28 cellular contexts compared by ENCODE assay signal in the genomic region with DNA sequence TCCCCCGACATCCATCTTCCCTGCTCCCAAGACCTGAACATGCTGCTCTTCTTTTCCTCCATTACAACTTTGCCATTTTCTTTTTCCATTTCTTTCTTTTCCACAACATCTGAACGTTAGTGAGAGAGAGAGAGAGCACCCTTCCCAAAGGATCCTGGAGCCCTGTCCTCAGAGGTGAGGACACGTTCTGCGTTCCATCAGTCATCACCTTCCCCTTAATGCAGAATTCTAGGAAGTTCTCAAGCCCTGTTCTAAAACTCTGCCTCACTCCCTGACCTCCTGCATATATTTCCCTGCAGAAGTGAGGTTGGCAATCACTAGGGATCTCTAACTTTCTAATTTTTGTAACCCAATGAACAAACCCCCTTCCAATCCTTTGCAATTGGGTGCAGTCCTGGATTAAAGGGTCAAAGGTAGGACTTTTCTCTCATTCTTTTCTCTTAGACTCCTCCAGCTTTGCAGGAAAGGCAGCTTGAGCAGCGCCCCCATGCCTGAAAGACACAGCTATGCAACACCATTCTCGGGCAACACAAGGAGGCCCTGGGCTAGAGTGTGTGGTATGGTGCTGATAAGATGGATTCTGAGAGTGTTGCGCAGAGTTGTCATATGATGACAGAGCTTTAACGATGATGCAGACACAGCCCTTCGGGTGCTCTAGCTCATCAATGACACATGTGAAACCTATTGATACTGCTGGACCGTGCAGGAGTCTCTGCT. TPM values are rescaled to one million over a fixed set of nuclear protein-coding genes. Genes with fewer than 3 reads are reported as not detected.
"Had no signal": no experiment of that assay in that cellular context is flagged by ENCODE, and none has a peak within 500 bp of the region (broad histone marks: within the 10 kb centered on the region; RNA-seq: fewer than 3 reads in every experiment).

No MANE protein-coding gene starts in this region.

- H3K4me3 ChIP-seq: breast epithelium, left lung, pancreas, psoas muscle, tibial artery had no signal

- H3K9me3 Mint-ChIP-seq: activated naive CD8-positive, alpha-beta T cell treated with anti-CD3 and anti-CD28 coated beads, Interleukin-2, amount 10 ng/mL, durations not matched to agents 7 days and 5 days; activated T-cell treated with anti-CD3 and anti-CD28 coated beads, Interleukin-2, amount 50 U/mL, for 4 hours; activated T-helper 2 cell treated with anti-CD3 and anti-CD28 coated beads, Interferon-gamma antibody, Interleukin-2, Interleukin-4, amounts not matched to agents 10 μg/mL and 5 μg/mL and 100 μg/mL, durations not matched to agents 14 hours and 24 hours and 36 hours; nephron; stimulated activated naive CD8-positive, alpha-beta T cell treated with anti-CD3 and anti-CD28 coated beads, Interleukin-15, Interleukin-2, amounts not matched to agents 100 ng/mL and 50 ng/mL, for 24 hours had no signal

- H3K27ac Mint-ChIP-seq: activated naive CD8-positive, alpha-beta T cell treated with anti-CD3 and anti-CD28 coated beads, Interleukin-2, amount 10 ng/mL, durations not matched to agents 7 days and 5 days; activated T-helper 2 cell treated with anti-CD3 and anti-CD28 coated beads, Interferon-gamma antibody, Interleukin-2, Interleukin-4, amounts not matched to agents 10 μg/mL and 5 μg/mL and 100 μg/mL, durations not matched to agents 14 hours and 24 hours and 36 hours; immature natural killer cell; nephron; stimulated activated naive CD8-positive, alpha-beta T cell treated with anti-CD3 and anti-CD28 coated beads, Interleukin-15, Interleukin-2, amounts not matched to agents 100 ng/mL and 50 ng/mL, for 24 hours had no signal

- H3K27me3 Mint-ChIP-seq: activated naive CD8-positive, alpha-beta T cell treated with anti-CD3 and anti-CD28 coated beads, Interleukin-2, amount 10 ng/mL, durations not matched to agents 7 days and 5 days; stimulated activated naive CD8-positive, alpha-beta T cell treated with anti-CD3 and anti-CD28 coated beads, Interleukin-15, Interleukin-2, amounts not matched to agents 100 ng/mL and 50 ng/mL, for 24 hours had no signal

- ATAC-seq: activated T-cell treated with anti-CD3 and anti-CD28 coated beads, Interleukin-2, amount 50 U/mL, for 4 hours; left lung had no signal

- H3K4me1 Mint-ChIP-seq: activated naive CD8-positive, alpha-beta T cell treated with anti-CD3 and anti-CD28 coated beads, Interleukin-2, amount 10 ng/mL, durations not matched to agents 7 days and 5 days; immature natural killer cell; nephron had no signal

- DNase-seq: activated CD8-positive, alpha-beta memory T cell treated with anti-CD3 and anti-CD28 coated beads for 24 hours; activated CD8-positive, alpha-beta memory T cell treated with anti-CD3 and anti-CD28 coated beads, Interleukin-2, amount 50 U/mL, for 4 hours; activated naive CD4-positive, alpha-beta T cell treated with Interleukin-2 at 50 U/mL for 16 hours; activated naive CD8-positive, alpha-beta T cell treated with anti-CD3 and anti-CD28 coated beads, Interleukin-2, amount 10 ng/mL, durations not matched to agents 7 days and 5 days; activated T-cell treated with anti-CD3 and anti-CD28 coated beads, Interleukin-2, amount 50 U/mL, for 4 hours; amniotic stem cell; foreskin fibroblast; immature natural killer cell; left lung; mammary epithelial cell; midbrain; psoas muscle; right cardiac atrium; stimulated activated CD4-positive, alpha-beta T cell treated with anti-CD3 and anti-CD28 coated beads, Interleukin-4, amount 100 ng/mL, for 24 hours; substantia nigra; T-helper 1 cell; tibial artery had no signal

- H3K4me3 Mint-ChIP-seq: activated naive CD8-positive, alpha-beta T cell treated with anti-CD3 and anti-CD28 coated beads, Interleukin-2, amount 10 ng/mL, durations not matched to agents 7 days and 5 days; activated T-cell treated with anti-CD3 and anti-CD28 coated beads, Interleukin-2, amount 50 U/mL, for 4 hours; immature natural killer cell; nephron; stimulated activated naive CD8-positive, alpha-beta T cell treated with anti-CD3 and anti-CD28 coated beads, Interleukin-15, Interleukin-2, amounts not matched to agents 100 ng/mL and 50 ng/mL, for 24 hours had no signal

- H3K36me3 ChIP-seq: breast epithelium, left lung, pancreas, tibial artery had no signal

- H3K27me3 ChIP-seq: breast epithelium, left lung, pancreas, tibial artery had no signal

- H3K36me3 Mint-ChIP-seq: activated naive CD8-positive, alpha-beta T cell treated with anti-CD3 and anti-CD28 coated beads, Interleukin-2, amount 10 ng/mL, durations not matched to agents 7 days and 5 days; immature natural killer cell had no signal

- FAIRE-seq: endometrium, pancreas had no signal

RNA-seq across cellular contexts. Expression of gene TNR, which starts 59.2 kb away (rescaled TPM):
- total RNA-seq: activated naive CD8-positive, alpha-beta T cell treated with anti-CD3 and anti-CD28 coated beads, Interleukin-2, amount 10 ng/mL, durations not matched to agents 7 days and 5 days; activated T-cell treated with anti-CD3 and anti-CD28 coated beads, Interleukin-2, amount 50 U/mL, for 4 hours; chondrocyte; epithelial cell of proximal tubule; fibroblast of lung; kidney epithelial cell; mammary epithelial cell; myocyte; psoas muscle had no signal
